In the genomic region with DNA sequence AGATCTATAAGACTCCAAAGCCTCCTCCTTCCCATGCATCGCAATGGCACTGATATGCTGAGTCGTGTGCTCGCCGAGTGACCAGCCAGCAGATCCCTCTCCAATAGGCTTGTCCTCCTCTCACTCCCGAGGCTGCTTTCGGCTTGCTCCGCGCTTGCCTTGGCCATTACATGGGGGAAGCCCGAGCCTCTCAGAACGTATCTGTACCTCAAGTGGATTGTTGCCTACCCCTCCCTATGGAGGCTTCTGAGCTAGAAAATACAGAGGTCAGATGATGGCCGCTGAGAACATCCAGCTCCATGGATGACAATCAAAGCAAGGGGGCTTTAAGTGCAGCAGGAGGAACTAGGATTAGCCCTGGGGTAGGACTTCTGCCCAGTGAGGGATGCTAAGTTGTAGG, we compare ENCODE assay signal across 21 cellular contexts.
"Had no signal": no experiment of that assay in that cellular context is flagged by ENCODE, and none has a peak within 500 bp of the region (broad histone marks: within the 10 kb centered on the region; RNA-seq: fewer than 3 reads in every experiment).

No MANE protein-coding gene starts in this region.

- H3K4me3 ChIP-seq: lower lobe of right lung, smooth muscle cell, suprapubic skin, transverse colon, vagina had no signal

- H3K4me2 ChIP-seq: smooth muscle cell had no signal

- ATAC-seq: lower lobe of right lung; natural killer cell treated with Interleukin-12 subunit alpha and Interleukin-12 subunit beta and Interleukin-15 and Interleukin-18, amount 100 ng/mL, for 72 hours; sciatic nerve had no signal

- H3K4me3 Mint-ChIP-seq: dendritic cell treated with granulocyte-macrophage colony-stimulating factor and Interleukin-4, amounts not matched to agents 40 ng/mL and 50 ng/mL, for 4 days; immature natural killer cell; natural killer cell treated with Interleukin-12 subunit alpha and Interleukin-12 subunit beta and Interleukin-15 and Interleukin-18, amount 100 ng/mL, for 72 hours; neural crest cell; stimulated activated naive CD8-positive, alpha-beta T cell treated with anti-CD3 and anti-CD28 coated beads, Interleukin-15, amount 100 ng/mL, for 72 hours had no signal

- H3K9ac ChIP-seq: parathyroid adenoma had no signal

- H3K9me3 ChIP-seq: lower lobe of right lung, suprapubic skin, transverse colon, vagina had no signal

- H2AFZ ChIP-seq: parathyroid adenoma had no signal

- H3K4me1 ChIP-seq: parathyroid adenoma, transverse colon, vagina had no signal

- H3K27me3 ChIP-seq: vagina had no signal

- H3K36me3 ChIP-seq: lower lobe of right lung, suprapubic skin, transverse colon, vagina had no signal

- H3K36me3 Mint-ChIP-seq: immature natural killer cell; natural killer cell treated with Interleukin-12 subunit alpha and Interleukin-12 subunit beta and Interleukin-15 and Interleukin-18, amount 100 ng/mL, for 72 hours had no signal

- DNase-seq: effector memory CD4-positive, alpha-beta T cell; islet precursor cell; left colon; left ventricle myocardium superior; lower lobe of right lung; stimulated activated CD4-positive, alpha-beta T cell treated with anti-CD3 and anti-CD28 coated beads, Interleukin-12 subunit alpha, Interleukin-12 subunit beta, amount 100 ng/mL, for 4 hours; stimulated activated CD4-positive, alpha-beta T cell treated with anti-CD3 and anti-CD28 coated beads, Interleukin-1b, Interleukin-23, amount 100 ng/mL, for 48 hours; stimulated activated CD4-positive, alpha-beta T cell treated with anti-CD3 and anti-CD28 coated beads, Interleukin-4, amount 100 ng/mL, for 1 hour; stimulated activated CD8-positive, alpha-beta memory T cell treated with anti-CD3 and anti-CD28 coated beads, Interleukin-4, amount 100 ng/mL, for 48 hours; stimulated activated naive CD8-positive, alpha-beta T cell treated with anti-CD3 and anti-CD28 coated beads, Interleukin-15, amount 100 ng/mL, for 72 hours; transverse colon had no signal

- H3K9me3 Mint-ChIP-seq: dendritic cell treated with granulocyte-macrophage colony-stimulating factor and Interleukin-4, amounts not matched to agents 40 ng/mL and 50 ng/mL, for 4 days; immature natural killer cell; natural killer cell treated with Interleukin-12 subunit alpha and Interleukin-12 subunit beta and Interleukin-15 and Interleukin-18, amount 100 ng/mL, for 72 hours; neural crest cell; stimulated activated naive CD8-positive, alpha-beta T cell treated with anti-CD3 and anti-CD28 coated beads, Interleukin-15, amount 100 ng/mL, for 72 hours had no signal

- H3K79me2 ChIP-seq: parathyroid adenoma had no signal

- H3K27ac Mint-ChIP-seq: dendritic cell treated with granulocyte-macrophage colony-stimulating factor and Interleukin-4, amounts not matched to agents 40 ng/mL and 50 ng/mL, for 4 days; immature natural killer cell; natural killer cell treated with Interleukin-12 subunit alpha and Interleukin-12 subunit beta and Interleukin-15 and Interleukin-18, amount 100 ng/mL, for 72 hours; progenitor cell of endocrine pancreas had no signal

- H3K27ac ChIP-seq: lower lobe of right lung, parathyroid adenoma, suprapubic skin, transverse colon, vagina had no signal
